Comparison of ENCODE assay signal across 2 cellular contexts in the genomic region with DNA sequence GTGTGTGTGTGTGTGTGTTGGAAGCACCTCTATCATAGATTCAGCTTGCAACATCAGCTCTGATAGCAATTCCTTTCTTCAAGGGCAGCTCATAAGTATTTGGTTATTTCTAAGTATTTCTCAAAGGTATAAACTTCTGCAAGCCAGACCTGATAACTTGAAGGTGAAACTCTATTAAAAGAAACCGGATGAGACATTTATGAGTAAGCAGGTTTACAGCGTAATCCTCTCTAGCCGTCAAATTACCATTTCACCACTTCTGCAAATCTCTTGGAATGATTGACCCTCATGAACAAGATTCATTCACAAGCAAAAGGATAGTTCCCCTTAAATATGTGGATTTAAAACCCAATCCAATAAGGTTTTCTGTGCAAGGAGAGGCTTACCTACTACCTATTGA.
TF ChIP-seq lines count a peak whose summit lies in the region.

No MANE protein-coding gene starts in this region.

TF ChIP-seq in A549, 52 proteins besides CTCF, POLR2A, EP300 and RAD21:
- TF ChIP-seq, protein P1, sequence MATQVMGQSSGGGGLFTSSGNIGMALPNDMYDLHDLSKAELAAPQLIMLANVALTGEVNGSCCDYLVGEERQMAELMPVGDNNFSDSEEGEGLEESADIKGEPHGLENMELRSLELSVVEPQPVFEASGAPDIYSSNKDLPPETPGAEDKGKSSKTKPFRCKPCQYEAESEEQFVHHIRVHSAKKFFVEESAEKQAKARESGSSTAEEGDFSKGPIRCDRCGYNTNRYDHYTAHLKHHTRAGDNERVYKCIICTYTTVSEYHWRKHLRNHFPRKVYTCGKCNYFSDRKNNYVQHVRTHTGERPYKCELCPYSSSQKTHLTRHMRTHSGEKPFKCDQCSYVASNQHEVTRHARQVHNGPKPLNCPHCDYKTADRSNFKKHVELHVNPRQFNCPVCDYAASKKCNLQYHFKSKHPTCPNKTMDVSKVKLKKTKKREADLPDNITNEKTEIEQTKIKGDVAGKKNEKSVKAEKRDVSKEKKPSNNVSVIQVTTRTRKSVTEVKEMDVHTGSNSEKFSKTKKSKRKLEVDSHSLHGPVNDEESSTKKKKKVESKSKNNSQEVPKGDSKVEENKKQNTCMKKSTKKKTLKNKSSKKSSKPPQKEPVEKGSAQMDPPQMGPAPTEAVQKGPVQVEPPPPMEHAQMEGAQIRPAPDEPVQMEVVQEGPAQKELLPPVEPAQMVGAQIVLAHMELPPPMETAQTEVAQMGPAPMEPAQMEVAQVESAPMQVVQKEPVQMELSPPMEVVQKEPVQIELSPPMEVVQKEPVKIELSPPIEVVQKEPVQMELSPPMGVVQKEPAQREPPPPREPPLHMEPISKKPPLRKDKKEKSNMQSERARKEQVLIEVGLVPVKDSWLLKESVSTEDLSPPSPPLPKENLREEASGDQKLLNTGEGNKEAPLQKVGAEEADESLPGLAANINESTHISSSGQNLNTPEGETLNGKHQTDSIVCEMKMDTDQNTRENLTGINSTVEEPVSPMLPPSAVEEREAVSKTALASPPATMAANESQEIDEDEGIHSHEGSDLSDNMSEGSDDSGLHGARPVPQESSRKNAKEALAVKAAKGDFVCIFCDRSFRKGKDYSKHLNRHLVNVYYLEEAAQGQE (IDR thresholded peaks at IDR 0.05), result no peak
- TF ChIP-seq, protein P2, sequence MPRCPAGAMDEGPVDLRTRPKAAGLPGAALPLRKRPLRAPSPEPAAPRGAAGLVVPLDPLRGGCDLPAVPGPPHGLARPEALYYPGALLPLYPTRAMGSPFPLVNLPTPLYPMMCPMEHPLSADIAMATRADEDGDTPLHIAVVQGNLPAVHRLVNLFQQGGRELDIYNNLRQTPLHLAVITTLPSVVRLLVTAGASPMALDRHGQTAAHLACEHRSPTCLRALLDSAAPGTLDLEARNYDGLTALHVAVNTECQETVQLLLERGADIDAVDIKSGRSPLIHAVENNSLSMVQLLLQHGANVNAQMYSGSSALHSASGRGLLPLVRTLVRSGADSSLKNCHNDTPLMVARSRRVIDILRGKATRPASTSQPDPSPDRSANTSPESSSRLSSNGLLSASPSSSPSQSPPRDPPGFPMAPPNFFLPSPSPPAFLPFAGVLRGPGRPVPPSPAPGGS (IDR thresholded peaks at IDR 0.05), result no peak
- no peak for TF ChIP-seq FOSL2 (IDR thresholded peaks at IDR 0.05)
- TF ChIP-seq FOSL2 (CRISPR knock-in tag; IDR thresholded peaks at IDR 0.05), result peak; percentile 39; the same call in 1 of the 2 replicates

TF ChIP-seq in IMR-90, 13 proteins besides CTCF, POLR2A, EP300 and RAD21:
- TF ChIP-seq RFX5 (IDR thresholded peaks at IDR 0.05; ENCODE audit: low read depth, low read length), result no peak
- TF ChIP-seq BHLHE40 (IDR thresholded peaks at IDR 0.05; ENCODE audit: low read depth, low read length), result no peak
- TF ChIP-seq RCOR1 (IDR thresholded peaks at IDR 0.05; ENCODE audit: insufficient replicate concordance, low read length), result no peak
- TF ChIP-seq SMC3 (IDR thresholded peaks at IDR 0.05; ENCODE audit: low read depth, low read length), result no peak
- no peak for TF ChIP-seq MAZ (IDR thresholded peaks at IDR 0.05; ENCODE audit: borderline replicate concordance, low read depth, low read length)
- no peak for TF ChIP-seq NFE2L2 (IDR thresholded peaks at IDR 0.05; ENCODE audit: low read depth, low read length)
- TF ChIP-seq CEBPB (IDR thresholded peaks at IDR 0.05; ENCODE audit: low read depth, low read length), result no peak
- TF ChIP-seq MAFK (IDR thresholded peaks at IDR 0.05; ENCODE audit: low read depth, low read length), result no peak
- TF ChIP-seq, protein P3, sequence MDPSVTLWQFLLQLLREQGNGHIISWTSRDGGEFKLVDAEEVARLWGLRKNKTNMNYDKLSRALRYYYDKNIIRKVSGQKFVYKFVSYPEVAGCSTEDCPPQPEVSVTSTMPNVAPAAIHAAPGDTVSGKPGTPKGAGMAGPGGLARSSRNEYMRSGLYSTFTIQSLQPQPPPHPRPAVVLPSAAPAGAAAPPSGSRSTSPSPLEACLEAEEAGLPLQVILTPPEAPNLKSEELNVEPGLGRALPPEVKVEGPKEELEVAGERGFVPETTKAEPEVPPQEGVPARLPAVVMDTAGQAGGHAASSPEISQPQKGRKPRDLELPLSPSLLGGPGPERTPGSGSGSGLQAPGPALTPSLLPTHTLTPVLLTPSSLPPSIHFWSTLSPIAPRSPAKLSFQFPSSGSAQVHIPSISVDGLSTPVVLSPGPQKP (IDR thresholded peaks at IDR 0.05; ENCODE audit: borderline replicate concordance, low read depth, low read length), result no peak
- no peak for TF ChIP-seq MXI1 (IDR thresholded peaks at IDR 0.05; ENCODE audit: borderline replicate concordance, low read depth, low read length)
- no peak for TF ChIP-seq CHD1 (IDR thresholded peaks at IDR 0.05; ENCODE audit: low read depth, low read length)
- TF ChIP-seq, protein P4, sequence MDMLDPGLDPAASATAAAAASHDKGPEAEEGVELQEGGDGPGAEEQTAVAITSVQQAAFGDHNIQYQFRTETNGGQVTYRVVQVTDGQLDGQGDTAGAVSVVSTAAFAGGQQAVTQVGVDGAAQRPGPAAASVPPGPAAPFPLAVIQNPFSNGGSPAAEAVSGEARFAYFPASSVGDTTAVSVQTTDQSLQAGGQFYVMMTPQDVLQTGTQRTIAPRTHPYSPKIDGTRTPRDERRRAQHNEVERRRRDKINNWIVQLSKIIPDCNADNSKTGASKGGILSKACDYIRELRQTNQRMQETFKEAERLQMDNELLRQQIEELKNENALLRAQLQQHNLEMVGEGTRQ (IDR thresholded peaks at IDR 0.05; ENCODE audit: low read depth, low read length), result no peak
- no peak for TF ChIP-seq FOS (IDR thresholded peaks at IDR 0.05; ENCODE audit: low read depth, low read length)
